In the genomic region with DNA sequence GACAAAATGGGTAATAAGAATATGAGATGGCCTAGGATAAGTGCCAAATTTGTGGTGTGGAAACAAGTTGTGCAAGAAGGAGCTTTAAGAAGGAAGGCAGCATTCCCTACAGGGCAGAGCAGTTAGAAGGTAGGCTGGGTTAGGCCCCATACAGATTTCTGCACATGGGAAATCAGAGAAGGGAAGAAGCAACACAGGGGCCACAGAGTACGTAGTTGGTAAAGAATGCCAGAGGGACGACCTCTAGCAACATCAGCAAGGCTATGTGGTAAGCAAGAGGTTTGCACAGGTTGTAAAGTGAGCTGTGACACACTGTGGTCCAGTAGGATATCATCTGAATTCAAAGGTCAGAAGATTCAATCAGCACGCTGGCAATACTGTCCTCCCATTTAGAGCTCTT, we compare ENCODE assay signal across 1 cellular context.
TF ChIP-seq lines count a peak whose summit lies in the region.

No MANE protein-coding gene starts in this region.

TF ChIP-seq in IMR-90, 13 proteins besides CTCF, POLR2A, EP300 and RAD21:
- TF ChIP-seq FOS (IDR thresholded peaks at IDR 0.05; ENCODE audit: low read depth, low read length) (no peak), BHLHE40 (IDR thresholded peaks at IDR 0.05; ENCODE audit: low read depth, low read length) (no peak), CHD1 (IDR thresholded peaks at IDR 0.05; ENCODE audit: low read depth, low read length) (no peak), RCOR1 (IDR thresholded peaks at IDR 0.05; ENCODE audit: insufficient replicate concordance, low read length) (no peak), MAZ (IDR thresholded peaks at IDR 0.05; ENCODE audit: borderline replicate concordance, low read depth, low read length) (no peak), MAFK (IDR thresholded peaks at IDR 0.05; ENCODE audit: low read depth, low read length) (no peak), SMC3 (IDR thresholded peaks at IDR 0.05; ENCODE audit: low read depth, low read length) (no peak), RFX5 (IDR thresholded peaks at IDR 0.05; ENCODE audit: low read depth, low read length) (no peak), MXI1 (IDR thresholded peaks at IDR 0.05; ENCODE audit: borderline replicate concordance, low read depth, low read length) (no peak), CEBPB (IDR thresholded peaks at IDR 0.05; ENCODE audit: low read depth, low read length) (no peak), NFE2L2 (IDR thresholded peaks at IDR 0.05; ENCODE audit: low read depth, low read length) (no peak)
- TF ChIP-seq, protein P1, sequence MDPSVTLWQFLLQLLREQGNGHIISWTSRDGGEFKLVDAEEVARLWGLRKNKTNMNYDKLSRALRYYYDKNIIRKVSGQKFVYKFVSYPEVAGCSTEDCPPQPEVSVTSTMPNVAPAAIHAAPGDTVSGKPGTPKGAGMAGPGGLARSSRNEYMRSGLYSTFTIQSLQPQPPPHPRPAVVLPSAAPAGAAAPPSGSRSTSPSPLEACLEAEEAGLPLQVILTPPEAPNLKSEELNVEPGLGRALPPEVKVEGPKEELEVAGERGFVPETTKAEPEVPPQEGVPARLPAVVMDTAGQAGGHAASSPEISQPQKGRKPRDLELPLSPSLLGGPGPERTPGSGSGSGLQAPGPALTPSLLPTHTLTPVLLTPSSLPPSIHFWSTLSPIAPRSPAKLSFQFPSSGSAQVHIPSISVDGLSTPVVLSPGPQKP (IDR thresholded peaks at IDR 0.05; ENCODE audit: borderline replicate concordance, low read depth, low read length) = no peak
- TF ChIP-seq, protein P2, sequence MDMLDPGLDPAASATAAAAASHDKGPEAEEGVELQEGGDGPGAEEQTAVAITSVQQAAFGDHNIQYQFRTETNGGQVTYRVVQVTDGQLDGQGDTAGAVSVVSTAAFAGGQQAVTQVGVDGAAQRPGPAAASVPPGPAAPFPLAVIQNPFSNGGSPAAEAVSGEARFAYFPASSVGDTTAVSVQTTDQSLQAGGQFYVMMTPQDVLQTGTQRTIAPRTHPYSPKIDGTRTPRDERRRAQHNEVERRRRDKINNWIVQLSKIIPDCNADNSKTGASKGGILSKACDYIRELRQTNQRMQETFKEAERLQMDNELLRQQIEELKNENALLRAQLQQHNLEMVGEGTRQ (IDR thresholded peaks at IDR 0.05; ENCODE audit: low read depth, low read length) = no peak
TF ChIP-seq in IMR-90: peak in this region for 0.
